ENCODE assay signal across 11 cellular contexts in the genomic region with DNA sequence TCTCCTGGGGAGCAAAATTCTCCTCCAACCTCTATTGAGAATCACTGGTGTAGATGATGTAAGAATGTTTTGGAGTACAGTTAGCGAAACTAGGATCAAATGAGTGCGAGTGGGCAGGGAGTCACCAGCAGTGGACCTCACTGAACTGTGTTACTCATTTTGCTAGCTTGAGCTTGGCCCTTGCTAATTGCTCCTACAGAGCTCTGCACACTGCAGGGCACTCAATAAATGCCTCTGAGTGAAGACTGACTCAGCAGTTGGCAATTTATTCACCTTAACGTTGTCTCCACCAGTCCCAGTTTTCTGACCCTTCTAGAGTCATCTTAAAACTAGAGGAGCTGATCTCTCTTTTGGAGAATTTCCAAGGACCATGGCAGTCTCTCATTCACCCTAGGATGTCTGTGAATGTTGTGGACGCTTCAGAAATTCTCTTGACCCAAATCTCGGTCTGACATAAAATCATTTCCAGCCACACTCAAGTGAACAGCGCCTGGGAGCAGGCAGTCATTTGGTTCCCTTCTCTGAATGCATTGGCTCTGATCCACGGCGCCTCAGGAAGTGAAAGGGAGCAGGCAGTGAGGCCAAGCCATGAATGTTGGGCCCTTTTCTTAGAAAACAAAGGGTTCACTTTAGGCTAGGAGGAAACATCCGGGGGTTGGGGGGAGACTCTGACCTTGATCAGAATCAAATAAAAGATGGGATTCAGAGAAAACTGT.
DNase-seq lines count a peak whose midpoint lies in the region; ATAC-seq and TF ChIP-seq lines count a peak whose summit lies in the region.
"Had no signal": no experiment of that assay in that cellular context is flagged by ENCODE, and none has a peak within 500 bp of the region (broad histone marks: within the 10 kb centered on the region; RNA-seq: fewer than 3 reads in every experiment).

No MANE protein-coding gene starts in this region.

- no peaks in the 10 kb centered on the region for H3K9me3 Mint-ChIP-seq in brain
- H3K9me3 Mint-ChIP-seq: CD4-positive, alpha-beta memory T cell had no signal

- DNase-seq in COLO829 (ENCODE audit: low spot score) (peak; percentile 86), left lobe of liver (ENCODE audit: low spot score) (no peak), NCI-H1436 (lab: John Stamatoyannopoulos, UW) (no peak)
- DNase-seq: CD4-positive, alpha-beta memory T cell; glutamatergic neuron; stimulated activated CD8-positive, alpha-beta memory T cell treated with anti-CD3 and anti-CD28 coated beads, Interleukin-4, amount 100 ng/mL, for 48 hours had no signal

- H3K36me3 Mint-ChIP-seq in brain = no peaks in the 10 kb centered on the region
- H3K36me3 Mint-ChIP-seq: CD4-positive, alpha-beta memory T cell had no signal

- TF ChIP-seq CTCF in brain (conservative IDR thresholded peaks at IDR 0.05) = no peak

- peaks cover 16% of the 10 kb centered on the region for H3K27me3 Mint-ChIP-seq in brain

- peaks cover 29% of the 10 kb centered on the region for H3K4me1 Mint-ChIP-seq in brain
- H3K4me1 Mint-ChIP-seq: CD4-positive, alpha-beta memory T cell had no signal

- peak; percentile 28 for ATAC-seq in HG03039 (IDR thresholded peaks at IDR 0.05; ENCODE audit: unreplicated experiment)
- peak; percentile 28 for ATAC-seq in left lobe of liver
- no peak for ATAC-seq in GM18511 (IDR thresholded peaks at IDR 0.05; ENCODE audit: unreplicated experiment)
- ATAC-seq in HG02678 (IDR thresholded peaks at IDR 0.05; ENCODE audit: unreplicated experiment) = no peak
- no peak for ATAC-seq in GM19397 (IDR thresholded peaks at IDR 0.05; ENCODE audit: unreplicated experiment)

- peak overlapping the region in 2 of 5 experiments; percentile 18 to 70 for H3K4me3 Mint-ChIP-seq in brain
- H3K4me3 Mint-ChIP-seq: CD4-positive, alpha-beta memory T cell had no signal

- peak overlapping the region in 4 of 5 experiments; percentile 46 to 85 (median 80) for H3K27ac Mint-ChIP-seq in brain
- H3K27ac Mint-ChIP-seq: CD4-positive, alpha-beta memory T cell had no signal

Comparison
In these comparisons a context has a peak if more than half of its experiments do, and no peak if none do; other contexts are left out.
1. ATAC-seq: peak in HG03039 (single experiment) and left lobe of liver (single experiment); none in GM18511 (single experiment), HG02678 (single experiment) and GM19397 (single experiment).